20 cellular contexts compared by ENCODE assay signal in the genomic region with DNA sequence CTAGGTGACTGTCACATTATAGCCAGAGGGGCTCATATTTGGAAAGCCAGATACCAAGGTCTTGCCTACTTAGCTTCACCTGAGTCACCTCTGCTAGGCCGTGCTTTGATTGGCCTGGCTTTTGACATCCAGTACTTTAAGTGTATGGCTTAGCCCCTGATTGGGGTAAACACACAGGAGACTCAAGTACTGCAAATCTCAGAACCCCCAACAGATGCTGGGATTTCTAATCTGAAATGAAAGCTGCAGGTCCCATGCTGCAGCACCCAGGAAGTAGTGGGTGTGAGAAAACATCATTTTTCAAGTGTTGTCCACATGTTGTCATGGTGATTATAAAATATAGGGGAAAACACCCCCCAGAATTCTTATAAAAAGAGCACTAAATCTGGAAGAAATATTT.
"Had no signal": no experiment of that assay in that cellular context is flagged by ENCODE, and none has a peak within 500 bp of the region (broad histone marks: within the 10 kb centered on the region; RNA-seq: fewer than 3 reads in every experiment).

No MANE protein-coding gene starts in this region.

- H3K36me3 Mint-ChIP-seq: memory B cell had no signal

- H3K9me3 Mint-ChIP-seq: memory B cell, neural progenitor cell had no signal

- ATAC-seq: esophagus mucosa, gastrocnemius medialis, left cardiac atrium, lower lobe of right lung had no signal

- H3K27ac Mint-ChIP-seq: memory B cell, neural progenitor cell had no signal

- DNase-seq: effector memory CD4-positive, alpha-beta T cell; gastrocnemius medialis; kidney; left cardiac atrium; left ventricle myocardium inferior; lower lobe of right lung; midbrain; nucleus accumbens; ovary; small intestine; stimulated activated CD4-positive, alpha-beta T cell treated with anti-CD3 and anti-CD28 coated beads, Interleukin-12 subunit alpha, Interleukin-12 subunit beta, amount 100 ng/mL, for 4 hours; stimulated activated naive CD4-positive, alpha-beta T cell; stomach; substantia nigra; thyroid gland; upper lobe of left lung; uterus had no signal
